Comparison of ENCODE assay signal across 11 cellular contexts in the genomic region with DNA sequence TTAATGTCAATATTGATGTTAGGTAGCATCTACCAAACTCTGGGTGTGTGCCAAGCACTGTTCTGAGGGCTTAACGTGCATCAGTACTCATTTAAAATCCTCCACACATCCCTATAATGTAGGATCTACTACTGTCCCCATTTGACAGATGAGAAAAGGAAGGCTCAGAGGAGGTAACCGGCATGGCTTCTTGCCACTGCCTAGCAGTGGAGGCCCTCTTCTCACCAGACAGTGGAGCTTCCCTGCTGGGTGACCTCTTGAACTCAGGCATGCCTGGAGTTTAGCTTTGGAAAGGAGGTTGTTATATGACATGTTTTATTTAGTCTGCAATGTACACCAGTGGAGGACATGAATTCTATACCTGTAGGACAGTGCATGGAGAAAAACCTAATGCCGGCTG. TPM values are rescaled to one million over a fixed set of nuclear protein-coding genes. Genes with fewer than 3 reads are reported as not detected.
DNase-seq lines count a peak whose midpoint lies in the region; ATAC-seq and TF ChIP-seq lines count a peak whose summit lies in the region.
"Had no signal": no experiment of that assay in that cellular context is flagged by ENCODE, and none has a peak within 500 bp of the region (broad histone marks: within the 10 kb centered on the region; RNA-seq: fewer than 3 reads in every experiment).

No MANE protein-coding gene starts in this region.

- TF ChIP-seq CTCF in activated CD8-positive, alpha-beta T cell treated with anti-CD3 and anti-CD28 coated beads for 36 hours (IDR thresholded peaks at IDR 0.05): no peak

- H3K9me3 Mint-ChIP-seq in activated naive CD4-positive, alpha-beta T cell treated with anti-CD3 and anti-CD28 coated beads, Interleukin-2, amount 10 ng/mL, durations not matched to agents 7 days and 5 days: no peaks in the 10 kb centered on the region
- H3K9me3 Mint-ChIP-seq in activated CD8-positive, alpha-beta T cell treated with anti-CD3 and anti-CD28 coated beads for 36 hours: no peaks in the 10 kb centered on the region

- no peak for ATAC-seq in activated CD8-positive, alpha-beta T cell treated with anti-CD3 and anti-CD28 coated beads for 36 hours
- ATAC-seq in HG02678 (IDR thresholded peaks at IDR 0.05; ENCODE audit: unreplicated experiment) (no peak), HG02870 (IDR thresholded peaks at IDR 0.05; ENCODE audit: unreplicated experiment) (no peak)
- ATAC-seq: left ventricle myocardium superior had no signal

- H3K4me3 Mint-ChIP-seq in activated naive CD4-positive, alpha-beta T cell treated with anti-CD3 and anti-CD28 coated beads, Interleukin-2, amount 10 ng/mL, durations not matched to agents 7 days and 5 days: peak overlapping the region; percentile 81
- peak overlapping the region; percentile 89 for H3K4me3 Mint-ChIP-seq in activated CD8-positive, alpha-beta T cell treated with anti-CD3 and anti-CD28 coated beads for 36 hours

- intact Hi-C loops in activated CD8-positive, alpha-beta T cell treated with anti-CD3 and anti-CD28 coated beads for 36 hours (cut with micrococcal nuclease): loop anchor here (5.0 kb wide), 1 partner anchor 65 kb away; no protein-coding TSS in a partner anchor

- POLR2A ChIA-PET in activated CD8-positive, alpha-beta T cell treated with anti-CD3 and anti-CD28 coated beads for 36 hours (lab: Charles Lee): interaction anchor here (0.6 to 3.1 kb wide), 3 partner anchors 16 to 61 kb away, joined by 3 to 8 read pairs (median 6); no protein-coding TSS in a partner anchor

- peak overlapping the region; percentile 30 for H3K27ac ChIP-seq in substantia nigra (ENCODE audit: low read depth, low read length, poor library complexity, severe bottlenecking)
- H3K27ac ChIP-seq: BLaER1 treated with 17β-estradiol and CSF1 and Interleukin-3, amounts not matched to agents 10 nM and 100 nM; cardiac muscle cell had no signal

- no peak for DNase-seq in activated naive CD4-positive, alpha-beta T cell treated with anti-CD3 and anti-CD28 coated beads, Interleukin-2, amount 10 ng/mL, durations not matched to agents 7 days and 5 days
- DNase-seq in activated naive CD4-positive, alpha-beta T cell treated with anti-CD3 and anti-CD28 coated beads, Interleukin-2, amount 50 U/mL, for 16 hours: no peak
- no peak for DNase-seq in activated CD8-positive, alpha-beta T cell treated with anti-CD3 and anti-CD28 coated beads for 36 hours
- DNase-seq in left kidney (ENCODE audit: low read depth, low spot score) (peak; percentile 18), substantia nigra (lab: John Stamatoyannopoulos, UW) (no peak), D341Med (ENCODE audit: low spot score) (no peak)
- DNase-seq: left ventricle myocardium superior had no signal

- peaks cover 28% of the 10 kb centered on the region for H3K27me3 Mint-ChIP-seq in activated naive CD4-positive, alpha-beta T cell treated with anti-CD3 and anti-CD28 coated beads, Interleukin-2, amount 10 ng/mL, durations not matched to agents 7 days and 5 days
- no peaks in the 10 kb centered on the region for H3K27me3 Mint-ChIP-seq in activated CD8-positive, alpha-beta T cell treated with anti-CD3 and anti-CD28 coated beads for 36 hours

- peaks cover 2% of the 10 kb centered on the region for H3K36me3 Mint-ChIP-seq in activated naive CD4-positive, alpha-beta T cell treated with anti-CD3 and anti-CD28 coated beads, Interleukin-2, amount 10 ng/mL, durations not matched to agents 7 days and 5 days
- peaks cover 25% of the 10 kb centered on the region for H3K36me3 Mint-ChIP-seq in activated CD8-positive, alpha-beta T cell treated with anti-CD3 and anti-CD28 coated beads for 36 hours (ENCODE audit: low read depth)

- CTCF ChIA-PET in activated naive CD4-positive, alpha-beta T cell treated with anti-CD3 and anti-CD28 coated beads, Interleukin-2, amount 10 ng/mL, durations not matched to agents 7 days and 5 days (lab: Charles Lee): no interaction called here
- CTCF ChIA-PET in activated CD8-positive, alpha-beta T cell treated with anti-CD3 and anti-CD28 coated beads for 36 hours (lab: Charles Lee): interaction anchor here (0.6 to 1.6 kb wide), 2 partner anchors 26 to 584 kb away, joined by 3 read pairs; no protein-coding TSS in a partner anchor

- no peak overlapping the region for H3K27ac Mint-ChIP-seq in activated naive CD4-positive, alpha-beta T cell treated with anti-CD3 and anti-CD28 coated beads, Interleukin-2, amount 10 ng/mL, durations not matched to agents 7 days and 5 days
- H3K27ac Mint-ChIP-seq in activated CD8-positive, alpha-beta T cell treated with anti-CD3 and anti-CD28 coated beads for 36 hours: no peak overlapping the region

- peaks cover 25% of the 10 kb centered on the region for H3K4me1 Mint-ChIP-seq in activated naive CD4-positive, alpha-beta T cell treated with anti-CD3 and anti-CD28 coated beads, Interleukin-2, amount 10 ng/mL, durations not matched to agents 7 days and 5 days
- H3K4me1 Mint-ChIP-seq in activated CD8-positive, alpha-beta T cell treated with anti-CD3 and anti-CD28 coated beads for 36 hours (ENCODE audit: low read depth): peaks cover 33% of the 10 kb centered on the region

RNA-seq across cellular contexts. Expression of a gene that starts 2.1 kb away (rescaled TPM):
- total RNA-seq in activated CD8-positive, alpha-beta T cell treated with anti-CD3 and anti-CD28 coated beads for 36 hours: 10 to 100 TPM; 47.0 to 47.4 TPM
